In genomic region chr10:14606633-14607032, GRCh38 we compare ENCODE assay signal across 20 cellular contexts.
"Had no signal": no experiment of that assay in that cellular context is flagged by ENCODE, and none has a peak within 500 bp of the region (broad histone marks: within the 10 kb centered on the region; RNA-seq: fewer than 3 reads in every experiment).

No MANE protein-coding gene starts in this region.

- H3K27me3 Mint-ChIP-seq: activated naive CD8-positive, alpha-beta T cell treated with anti-CD3 and anti-CD28 coated beads, Interleukin-2, amount 50 U/mL, for 24 hours; effector memory CD8-positive, alpha-beta T cell; naive thymus-derived CD8-positive, alpha-beta T cell; progenitor cell of endocrine pancreas had no signal

- H3K36me3 ChIP-seq: left ventricle myocardium inferior, right atrium auricular region, SJCRH30, suprapubic skin, WERI-Rb-1 had no signal

- DNase-seq: activated CD4-positive, alpha-beta T cell treated with anti-CD3 and anti-CD28 coated beads for 4 hours; activated effector memory CD4-positive, alpha-beta T cell treated with Interleukin-2 at 50 U/mL for 16 hours; activated naive CD8-positive, alpha-beta T cell treated with anti-CD3 and anti-CD28 coated beads, Interleukin-2, amount 50 U/mL, for 24 hours; aorta; dermis blood vessel endothelial cell; effector memory CD8-positive, alpha-beta T cell; foreskin keratinocyte; glutamatergic neuron; left ventricle myocardium inferior; naive thymus-derived CD8-positive, alpha-beta T cell; occipital lobe; SJCRH30; stimulated activated CD4-positive, alpha-beta T cell treated with anti-CD3 and anti-CD28 coated beads, Interleukin-15, amount 100 ng/mL, for 24 hours; stimulated activated CD4-positive, alpha-beta T cell treated with anti-CD3 and anti-CD28 coated beads, Interleukin-4, amount 100 ng/mL, for 1 hour; stimulated activated naive CD4-positive, alpha-beta T cell treated with Interleukin-2 at 50 U/mL for 16 hours; T1000; WERI-Rb-1 had no signal

- H3K9me3 ChIP-seq: right atrium auricular region, SJCRH30, suprapubic skin had no signal

- H3K27ac ChIP-seq: foreskin keratinocyte, left ventricle myocardium inferior, right atrium auricular region, SJCRH30, suprapubic skin, WERI-Rb-1 had no signal

- H3K27me3 ChIP-seq: foreskin keratinocyte, right atrium auricular region, SJCRH30, suprapubic skin had no signal

- H3K9me3 Mint-ChIP-seq: effector memory CD8-positive, alpha-beta T cell; naive thymus-derived CD8-positive, alpha-beta T cell had no signal

- ATAC-seq: effector memory CD8-positive, alpha-beta T cell; foreskin keratinocyte; naive thymus-derived CD8-positive, alpha-beta T cell had no signal

- H3K27ac Mint-ChIP-seq: effector memory CD8-positive, alpha-beta T cell; progenitor cell of endocrine pancreas had no signal

- H3K4me3 Mint-ChIP-seq: activated naive CD8-positive, alpha-beta T cell treated with anti-CD3 and anti-CD28 coated beads, Interleukin-2, amount 50 U/mL, for 24 hours had no signal

- H3K4me3 ChIP-seq: left ventricle myocardium inferior, right atrium auricular region, SJCRH30, suprapubic skin had no signal
